In genomic region chr1:6588128-6588892, GRCh38 we compare ENCODE assay signal across 1 cellular context.
TF ChIP-seq lines count a peak whose summit lies in the region.

No MANE protein-coding gene starts in this region.

TF ChIP-seq in GM23338, 12 proteins besides CTCF, POLR2A, EP300 and RAD21 (continued from another document):
- TF ChIP-seq ZNF462 (CRISPR knock-in tag; IDR thresholded peaks at IDR 0.05) = no peak
- TF ChIP-seq EZH2 (IDR thresholded peaks at IDR 0.05; ENCODE audit: low read depth, unreplicated experiment) = no peak
- TF ChIP-seq ZNF114 (CRISPR knock-in tag; IDR thresholded peaks at IDR 0.05) = no peak
- TF ChIP-seq ZNF331 (CRISPR knock-in tag; IDR thresholded peaks at IDR 0.05; ENCODE audit: low read depth) = no peak
- no peak for TF ChIP-seq ETS1 (IDR thresholded peaks at IDR 0.05)
- TF ChIP-seq STAT1 (IDR thresholded peaks at IDR 0.05; ENCODE audit: unreplicated experiment) = no peak
TF ChIP-seq in GM23338: peak in this region for 0.
